13 cellular contexts compared by ENCODE assay signal in the genomic region with DNA sequence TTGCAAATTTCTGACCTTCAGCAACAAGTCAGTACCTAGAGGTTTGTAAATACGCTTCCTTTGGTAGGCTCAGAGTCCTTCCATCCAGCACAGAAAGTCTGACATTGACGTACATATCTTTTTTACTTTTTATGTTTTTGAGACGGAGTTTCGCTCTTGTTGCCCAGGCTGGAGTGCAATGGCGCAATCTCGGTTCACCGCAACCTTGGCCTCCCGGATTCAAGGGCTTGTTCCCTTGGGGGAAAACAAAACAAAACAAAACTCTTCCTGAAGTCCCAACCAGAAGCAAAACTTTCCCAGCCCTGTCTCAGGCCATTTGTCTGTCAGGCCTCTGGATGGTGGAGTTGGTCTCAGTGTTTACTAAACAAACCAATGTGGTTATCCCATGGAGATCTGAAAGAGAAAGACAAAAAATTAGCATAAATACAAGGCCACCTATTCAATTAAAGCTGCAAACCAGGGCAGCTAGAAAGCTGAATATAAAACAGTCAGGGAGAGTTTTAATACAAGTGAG. TPM values are rescaled to one million over a fixed set of nuclear protein-coding genes. Genes with fewer than 3 reads are reported as not detected.
A peak's percentile ranks its signal among the peaks of the same experiment; 100 is the strongest.
DNase-seq lines count a peak whose midpoint lies in the region; ATAC-seq, FAIRE-seq and TF ChIP-seq lines count a peak whose summit lies in the region.
"Had no signal": no experiment of that assay in that cellular context is flagged by ENCODE, and none has a peak within 500 bp of the region (broad histone marks: within the 10 kb centered on the region; RNA-seq: fewer than 3 reads in every experiment).

No MANE protein-coding gene starts in this region.

- H3K27ac ChIP-seq in heart right ventricle: peak overlapping the region; percentile 6 to 88 (median 70)

- no peak for TF ChIP-seq CTCF in heart right ventricle (IDR thresholded peaks at IDR 0.05)

- WGBS in heart right ventricle, 2 donors: 46 to 60% methylated on average over 8 of the region's 8 CpGs

- no peak for FAIRE-seq in GM19239 (lab: Jason Lieb, UNC)
- FAIRE-seq: GM18507, urothelium cell line had no signal

- H3K36me3 ChIP-seq in heart right ventricle: no peaks in the 10 kb centered on the region

- no peaks in the 10 kb centered on the region for H3K27me3 ChIP-seq in heart right ventricle

- DNase-seq in GM19239 (ENCODE audit: insufficient read length, low spot score) (peak; percentile 38), amniotic epithelial cell (ENCODE audit: low read depth) (peak; percentile 10), heart right ventricle (peak; percentile 30 to 33), pons (ENCODE audit: low spot score) (peak; percentile 12), hepatic stellate cell (ENCODE audit: low spot score) (no peak), D341Med (ENCODE audit: low spot score) (no peak), NCI-H128 (lab: John Stamatoyannopoulos, UW; ENCODE audit: unreplicated experiment) (no peak)
- DNase-seq: islet precursor cell, NCI-H446, SK-N-SH had no signal

- H3K4me3 ChIP-seq in heart right ventricle: peak overlapping the region in 2 of 10 donors; percentile 6 to 13

- ATAC-seq in heart right ventricle (peak; percentile 40 to 83 (median 64)), GM18858 (IDR thresholded peaks at IDR 0.05; ENCODE audit: unreplicated experiment) (no peak)

- peaks cover 0 to 53% (median 21%) of the 10 kb centered on the region in 9 donors for H3K4me1 ChIP-seq in heart right ventricle

- intact Hi-C loops in heart right ventricle (cut with DNase I): loop anchor here in 2 of 10 donors (1.0 to 5.0 kb wide), 2 partner anchors 29 to 44 kb away; partner anchors contain the start of gene ATL2 (in 1 of the 2)

- peaks cover 0 to 2% (median 0%) of the 10 kb centered on the region in 11 donors for H3K9me3 ChIP-seq in heart right ventricle
- H3K9me3 ChIP-seq: SK-N-SH had no signal

RNA-seq across cellular contexts. Expression of gene ATL2, which starts 29.6 kb away (rescaled TPM):
- 10 to 100 TPM; 24.4 to 46.2 (median 31.3) TPM for total RNA-seq in heart right ventricle
- polyA plus RNA-seq in heart right ventricle: 10 to 100 TPM; 14.1 to 14.9 TPM

Comparison
In these comparisons a context has a peak if more than half of its experiments do, and no peak if none do; other contexts are left out.
1. DNase-seq: peak in GM19239 (single experiment), amniotic epithelial cell (single experiment), heart right ventricle (2 of 2) and pons (single experiment); none in hepatic stellate cell (single experiment), D341Med (single experiment) and NCI-H128 (single experiment).